ENCODE assay signal across 22 cellular contexts in genomic region chr2:152034257-152034801, GRCh38.
"Had no signal": no experiment of that assay in that cellular context is flagged by ENCODE, and none has a peak within 500 bp of the region (broad histone marks: within the 10 kb centered on the region; RNA-seq: fewer than 3 reads in every experiment).

No MANE protein-coding gene starts in this region.

- H3K27ac ChIP-seq: epithelial cell of prostate, foreskin keratinocyte, ovary, psoas muscle, right lobe of liver, vagina had no signal

- H3K36me3 ChIP-seq: ovary, right lobe of liver, vagina had no signal

- DNase-seq: activated CD4-positive, alpha-beta T cell treated with anti-CD3 and anti-CD28 coated beads, Interleukin-2, amount 10 ng/mL, durations not matched to agents 7 days and 5 days; activated CD8-positive, alpha-beta T cell treated with anti-CD3 and anti-CD28 coated beads, Interleukin-2, amount 10 ng/mL, durations not matched to agents 7 days and 5 days; activated naive CD4-positive, alpha-beta T cell treated with anti-CD3 and anti-CD28 coated beads for 36 hours; activated T-cell treated with anti-CD3 and anti-CD28 coated beads, Interleukin-2, amount 50 U/mL, for 24 hours; caudate nucleus; dorsolateral prefrontal cortex; foreskin keratinocyte; glutamatergic neuron; hippocampal formation; mucosa of descending colon; naive thymus-derived CD4-positive, alpha-beta T cell; ovary; psoas muscle; right lobe of liver; small intestine; stimulated activated CD4-positive, alpha-beta T cell treated with anti-CD3 and anti-CD28 coated beads, Interleukin-15, amount 100 ng/mL, for 24 hours; stimulated activated CD4-positive, alpha-beta T cell treated with anti-CD3 and anti-CD28 coated beads, Interleukin-4, amount 100 ng/mL, for 1 hour; stimulated activated naive CD8-positive, alpha-beta T cell treated with anti-CD3 and anti-CD28 coated beads, Interleukin-15, amount 100 ng/mL, for 72 hours; T-helper 9 cell; trophoblast cell had no signal

- H3K4me3 ChIP-seq: dorsolateral prefrontal cortex, mucosa of descending colon, ovary, psoas muscle, right lobe of liver, vagina had no signal

- FAIRE-seq: small intestine had no signal

- ATAC-seq: activated CD8-positive, alpha-beta T cell treated with anti-CD3 and anti-CD28 coated beads, Interleukin-2, amount 10 ng/mL, durations not matched to agents 7 days and 5 days; foreskin keratinocyte; mucosa of descending colon; naive thymus-derived CD4-positive, alpha-beta T cell; psoas muscle; right lobe of liver; stimulated activated naive CD8-positive, alpha-beta T cell treated with anti-CD3 and anti-CD28 coated beads, Interleukin-15, amount 100 ng/mL, for 72 hours had no signal

- H3K4me1 ChIP-seq: foreskin keratinocyte, right lobe of liver had no signal

- H3K9me3 ChIP-seq: mucosa of descending colon, ovary, psoas muscle, right lobe of liver, vagina had no signal

- H3K27me3 ChIP-seq: dorsolateral prefrontal cortex, ovary, right lobe of liver, vagina had no signal
